In the genomic region with DNA sequence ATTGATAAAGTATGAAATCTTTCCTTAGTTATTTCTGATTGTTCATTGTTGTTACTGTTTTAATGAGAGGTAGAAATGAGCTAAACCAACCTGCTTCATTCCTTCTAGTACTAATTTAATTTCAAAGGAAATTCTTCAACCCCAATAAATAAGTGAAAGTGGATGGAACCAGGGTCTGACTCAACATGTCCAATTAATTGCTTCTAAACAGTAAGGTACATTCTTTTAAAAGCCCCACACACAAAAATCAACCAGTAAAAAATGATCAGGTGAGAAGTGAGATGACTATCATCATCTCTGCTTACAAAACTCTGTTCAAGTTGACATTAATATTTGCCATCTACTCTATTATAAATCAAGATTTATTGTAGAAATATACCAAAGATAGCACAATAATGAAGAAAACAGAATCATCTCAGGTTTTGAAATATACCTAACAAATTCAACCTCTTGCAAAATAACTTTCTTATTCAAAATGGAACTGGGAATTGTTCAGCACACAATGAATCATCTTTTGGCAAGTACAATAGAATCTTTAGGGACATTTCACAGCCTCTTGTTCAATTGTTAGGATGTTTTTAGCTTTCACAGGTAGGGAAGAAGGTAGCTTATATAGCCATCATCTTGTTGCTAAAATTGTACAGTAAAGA, we compare ENCODE assay signal across 14 cellular contexts.
DNase-seq lines count a peak whose midpoint lies in the region; ATAC-seq, FAIRE-seq and TF ChIP-seq lines count a peak whose summit lies in the region.
"Had no signal": no experiment of that assay in that cellular context is flagged by ENCODE, and none has a peak within 500 bp of the region (broad histone marks: within the 10 kb centered on the region; RNA-seq: fewer than 3 reads in every experiment).

No MANE protein-coding gene starts in this region.

- ATAC-seq in PC-3 (peak; percentile 11), mucosa of descending colon (no peak), HG02759 (IDR thresholded peaks at IDR 0.05; ENCODE audit: unreplicated experiment) (no peak), GM18861 (IDR thresholded peaks at IDR 0.05; ENCODE audit: unreplicated experiment) (no peak)
- no peak for ATAC-seq in stimulated activated naive B cell treated with anti-CD40 and anti-IgM and Interleukin-4, amounts not matched to agents 10 μg/mL and 1 μg/mL and 100 μg/mL, for 72 hours (replicated peaks)
- ATAC-seq: left colon had no signal

- intact Hi-C loops in PC-3 (cut with micrococcal nuclease) (loop anchor here (2.0 to 5.0 kb wide), 2 partner anchors 657 to 861 kb away; partner anchors contain the start of gene ZCCHC9), endothelial cell of umbilical vein (cut with micrococcal nuclease) (loop anchor here (2.0 to 10.0 kb wide), 2 partner anchors 193 to 559 kb away; no protein-coding TSS in a partner anchor), mucosa of descending colon (cut with DNase I, micrococcal nuclease) (loop anchor here (10.0 kb wide), 2 partner anchors 309 to 649 kb away; no protein-coding TSS in a partner anchor)

- peaks cover 54% of the 10 kb centered on the region for H3K4me1 Mint-ChIP-seq in nephron
- H3K4me1 Mint-ChIP-seq in stimulated activated naive B cell treated with anti-CD40 and anti-IgM and Interleukin-4, amounts not matched to agents 10 μg/mL and 1 μg/mL and 100 μg/mL, for 72 hours: peaks cover 4 to 5% of the 10 kb centered on the region in 2 donors

- no peak for TF ChIP-seq POLR2A in endothelial cell of umbilical vein (IDR thresholded peaks at IDR 0.05; ENCODE audit: low read depth, low read length)

- peak overlapping the region; percentile 93 to 99 (median 98) for H3K27ac Mint-ChIP-seq in nephron
- no peak overlapping the region for H3K27ac Mint-ChIP-seq in stimulated activated naive B cell treated with anti-CD40 and anti-IgM and Interleukin-4, amounts not matched to agents 10 μg/mL and 1 μg/mL and 100 μg/mL, for 72 hours
- H3K27ac Mint-ChIP-seq: T-helper 1 cell treated with Interleukin-12 subunit alpha and Interleukin-12 subunit beta and Interleukin-4 antibody, amounts not matched to agents 30 μg/mL and 1 μg/mL, for 36 hours had no signal

- DNase-seq in AG10803 (ENCODE audit: low read depth) (peak; percentile 49), PC-3 (peak; percentile 52), endothelial cell of umbilical vein (ENCODE audit: low read depth, low spot score) (peak; percentile 36), mucosa of descending colon (no peak)
- DNase-seq in stimulated activated naive B cell treated with anti-CD40 and anti-IgM and Interleukin-4, amounts not matched to agents 10 μg/mL and 1 μg/mL and 100 μg/mL, for 72 hours: no peak
- DNase-seq: activated CD4-positive, alpha-beta T cell treated with anti-CD3 and anti-CD28 coated beads, Interleukin-2, amount 50 U/mL, for 1 hour; activated effector memory CD4-positive, alpha-beta T cell treated with Interleukin-2 at 50 U/mL for 16 hours; caudate nucleus; left colon had no signal

- dilution Hi-C loops in endothelial cell of umbilical vein (cut with MboI; ENCODE audit: extremely low pct_ligation_motif_present, low sequenced_read_pairs): no loop called here

- H3K4me3 ChIP-seq in AG10803 (ENCODE audit: low read length) (no peak overlapping the region), PC-3 (ENCODE audit: low read length) (no peak overlapping the region; the same call in 1 of the 2 replicates), endothelial cell of umbilical vein (replicated peaks in 1 of 3; ENCODE audit: insufficient read depth in 1 of 3, low read depth in 1 of 3, low read length in 3 of 3) (no peak overlapping the region), mucosa of descending colon (no peak overlapping the region)

- H3K9me1 ChIP-seq in endothelial cell of umbilical vein (replicated peaks; ENCODE audit: control insufficient read depth, extremely low read depth, insufficient read depth, low read length): no peaks in the 10 kb centered on the region

- H3K4me2 ChIP-seq in PC-3 (ENCODE audit: low read length) (peak overlapping the region; percentile 42), endothelial cell of umbilical vein (ENCODE audit: insufficient read depth, low read length) (peak overlapping the region; percentile 11)

- no peaks in the 10 kb centered on the region for H3K9me3 Mint-ChIP-seq in nephron
- H3K9me3 Mint-ChIP-seq in stimulated activated naive B cell treated with anti-CD40 and anti-IgM and Interleukin-4, amounts not matched to agents 10 μg/mL and 1 μg/mL and 100 μg/mL, for 72 hours: no peaks in the 10 kb centered on the region
- H3K9me3 Mint-ChIP-seq: neural crest cell; T-helper 1 cell treated with Interleukin-12 subunit alpha and Interleukin-12 subunit beta and Interleukin-4 antibody, amounts not matched to agents 30 μg/mL and 1 μg/mL, for 36 hours had no signal

- CTCF ChIA-PET in PC-3 (lab: Charles Lee): interaction anchor here (0.8 to 1.9 kb wide), 2 partner anchors 57 to 536 kb away, joined by 3 to 6 read pairs; no protein-coding TSS in a partner anchor
- CTCF ChIA-PET in endothelial cell of umbilical vein (lab: Charles Lee): interaction anchor here (1.0 to 3.6 kb wide), 9 partner anchors 10 to 739 kb away, joined by 3 to 97 read pairs (median 20); no protein-coding TSS in a partner anchor

- H2AFZ ChIP-seq in PC-3 (ENCODE audit: low read length) (no peak overlapping the region), endothelial cell of umbilical vein (ENCODE audit: low read depth, low read length) (no peak overlapping the region)

- H3K27me3 ChIP-seq in PC-3 (ENCODE audit: low read length) (no peaks in the 10 kb centered on the region), endothelial cell of umbilical vein (ENCODE audit: control insufficient read depth in 2 of 2, insufficient read depth in 2 of 2, low read length in 2 of 2) (no peaks in the 10 kb centered on the region)

- H3K4me1 ChIP-seq in PC-3 (ENCODE audit: insufficient read depth, low read length): peaks cover 35% of the 10 kb centered on the region
- peaks cover 26% of the 10 kb centered on the region for H3K4me1 ChIP-seq in endothelial cell of umbilical vein (ENCODE audit: control insufficient read depth, extremely low read depth, insufficient read depth, low read length)
- H3K4me1 ChIP-seq in mucosa of descending colon (ENCODE audit: low read depth): peaks cover 6% of the 10 kb centered on the region

- H3K27ac ChIP-seq in PC-3 (ENCODE audit: low read length) (peak overlapping the region; percentile 68), endothelial cell of umbilical vein (ENCODE audit: insufficient read depth, low read depth, low read length) (peak overlapping the region; percentile 34)

- H3K9me3 ChIP-seq in PC-3 (ENCODE audit: low read length): no peaks in the 10 kb centered on the region
- no peaks in the 10 kb centered on the region for H3K9me3 ChIP-seq in endothelial cell of umbilical vein (replicated peaks; ENCODE audit: control insufficient read depth, insufficient read depth, low read length)
- H3K9me3 ChIP-seq in mucosa of descending colon: no peaks in the 10 kb centered on the region

- BruUV-seq in PC-3 (replicated peaks; lab: Mats Ljungman, UMichigan): no TSS peak
- BruUV-seq in endothelial cell of umbilical vein (replicated peaks; lab: Mats Ljungman, UMichigan): no TSS peak

- H3F3A ChIP-seq in PC-3 (ENCODE audit: low read length, unreplicated experiment): no peaks in the 10 kb centered on the region

- H3K36me3 ChIP-seq in PC-3 (ENCODE audit: low read depth, low read length): no peaks in the 10 kb centered on the region
- no peaks in the 10 kb centered on the region for H3K36me3 ChIP-seq in endothelial cell of umbilical vein (ENCODE audit: control insufficient read depth in 2 of 2, extremely low read depth in 1 of 2, insufficient read depth in 2 of 2, low read length in 2 of 2)
- H3K36me3 ChIP-seq in mucosa of descending colon (ENCODE audit: low read depth): no peaks in the 10 kb centered on the region

- no peaks in the 10 kb centered on the region for H3K9me2 ChIP-seq in PC-3 (replicated peaks; ENCODE audit: low read length)

- no peaks in the 10 kb centered on the region for H3K27me3 Mint-ChIP-seq in nephron (ENCODE audit: low read depth)
- no peaks in the 10 kb centered on the region for H3K27me3 Mint-ChIP-seq in stimulated activated naive B cell treated with anti-CD40 and anti-IgM and Interleukin-4, amounts not matched to agents 10 μg/mL and 1 μg/mL and 100 μg/mL, for 72 hours

- H3K9ac ChIP-seq in PC-3 (ENCODE audit: low read length) (no peak overlapping the region), endothelial cell of umbilical vein (replicated peaks; ENCODE audit: extremely low read depth, insufficient read depth, low read length) (no peak overlapping the region)

- no peak for TF ChIP-seq CTCF in AG10803 (conservative IDR thresholded peaks at IDR 0.05; ENCODE audit: low read length)
- no peak for TF ChIP-seq CTCF in PC-3 (conservative IDR thresholded peaks at IDR 0.05; ENCODE audit: low read depth, low read length)
- TF ChIP-seq CTCF in endothelial cell of umbilical vein (IDR thresholded peaks at IDR 0.05; ENCODE audit: extremely low read depth in 1 of 2, insufficient read depth in 1 of 2, low read depth in 1 of 2, low read length in 2 of 2): no peak
- TF ChIP-seq CTCF in nephron (IDR thresholded peaks at IDR 0.05; ENCODE audit: unreplicated experiment in 3 of 3): no peak
- no peak for TF ChIP-seq CTCF in mucosa of descending colon (IDR thresholded peaks at IDR 0.05)

- POLR2A ChIA-PET in PC-3 (lab: Charles Lee; ENCODE audit: unreplicated experiment) (interaction anchor here (0.7 kb wide), 1 partner anchor 320 kb away, joined by 6 read pairs; no protein-coding TSS in a partner anchor), endothelial cell of umbilical vein (lab: Charles Lee) (interaction anchor here (2.5 kb wide), 1 partner anchor 412 kb away, joined by 8 read pairs; the partner anchor contains the start of gene SSBP2)

- no peaks in the 10 kb centered on the region for H3K36me3 Mint-ChIP-seq in nephron (ENCODE audit: low read depth)
- H3K36me3 Mint-ChIP-seq in stimulated activated naive B cell treated with anti-CD40 and anti-IgM and Interleukin-4, amounts not matched to agents 10 μg/mL and 1 μg/mL and 100 μg/mL, for 72 hours: no peaks in the 10 kb centered on the region

- H4K20me1 ChIP-seq in PC-3 (ENCODE audit: low read length): no peaks in the 10 kb centered on the region
- no peaks in the 10 kb centered on the region for H4K20me1 ChIP-seq in endothelial cell of umbilical vein (replicated peaks; ENCODE audit: control insufficient read depth, extremely low read depth, insufficient read depth, low read length)

- peak; percentile 57 for FAIRE-seq in endothelial cell of umbilical vein (lab: Jason Lieb, UNC)

- H3K4me3 Mint-ChIP-seq in nephron: no peak overlapping the region
- H3K4me3 Mint-ChIP-seq in stimulated activated naive B cell treated with anti-CD40 and anti-IgM and Interleukin-4, amounts not matched to agents 10 μg/mL and 1 μg/mL and 100 μg/mL, for 72 hours: no peak overlapping the region
- H3K4me3 Mint-ChIP-seq: neural crest cell; T-helper 1 cell treated with Interleukin-12 subunit alpha and Interleukin-12 subunit beta and Interleukin-4 antibody, amounts not matched to agents 30 μg/mL and 1 μg/mL, for 36 hours had no signal

- no peaks in the 10 kb centered on the region for H3K79me2 ChIP-seq in PC-3 (ENCODE audit: low read length)
- no peaks in the 10 kb centered on the region for H3K79me2 ChIP-seq in endothelial cell of umbilical vein (ENCODE audit: control insufficient read depth, insufficient read depth, low read length)

TF ChIP-seq in endothelial cell of umbilical vein, 7 proteins besides CTCF, POLR2A, EP300 and RAD21 (continues in another document):
- TF ChIP-seq JUN (IDR thresholded peaks at IDR 0.05; ENCODE audit: borderline replicate concordance, insufficient read depth, insufficient read length, low read depth): no peak

Comparison
In these comparisons a context has a peak if more than half of its experiments do, and no peak if none do; other contexts are left out.
1. DNase-seq: peak in AG10803 (single experiment), PC-3 (single experiment) and endothelial cell of umbilical vein (single experiment); none in mucosa of descending colon (0 of 3) and stimulated activated naive B cell treated with anti-CD40 and anti-IgM and Interleukin-4, amounts not matched to agents 10 μg/mL and 1 μg/mL and 100 μg/mL, for 72 hours (single experiment).